In the genomic region with DNA sequence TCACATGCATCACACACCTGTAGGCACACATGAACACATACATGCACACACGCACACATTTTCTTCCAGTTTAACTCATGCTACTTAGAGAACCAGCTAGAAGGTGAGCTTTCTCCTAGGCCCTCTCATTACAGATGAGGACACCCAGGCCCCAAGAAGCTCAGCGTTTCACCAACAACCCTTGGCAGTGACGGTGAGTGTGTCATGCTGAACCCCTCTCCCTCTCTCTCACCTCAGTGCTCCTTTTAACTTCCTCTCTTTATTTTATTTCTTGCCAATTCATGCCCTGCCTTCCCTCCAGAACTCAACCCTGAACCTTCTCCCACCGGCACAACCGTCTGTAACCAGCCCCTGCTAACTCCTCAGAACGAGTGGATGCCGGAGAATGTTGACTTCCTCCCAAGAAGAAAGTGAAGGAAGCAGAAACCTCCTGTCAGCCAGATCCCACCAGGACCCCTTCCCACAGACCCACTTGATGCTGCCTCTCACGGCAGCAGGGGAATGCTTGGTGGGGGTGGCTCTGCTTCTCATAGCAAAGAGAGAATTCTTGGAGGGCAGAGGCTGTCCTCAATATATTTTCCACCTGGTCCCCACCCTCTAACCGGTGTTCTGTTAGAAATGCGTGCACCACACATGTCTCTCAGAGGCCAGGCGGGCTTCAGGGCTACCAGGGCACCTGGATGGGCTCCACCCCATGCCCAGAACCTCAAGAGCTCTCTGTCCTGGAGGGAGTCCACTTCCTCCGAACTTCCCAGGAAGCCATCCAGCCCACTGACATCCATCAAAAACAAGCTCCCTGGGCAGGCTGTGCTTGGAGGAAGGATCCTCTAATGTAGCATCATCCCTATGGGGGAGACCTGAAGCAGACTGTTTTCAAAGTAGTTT, we compare ENCODE assay signal across 19 cellular contexts.
DNase-seq lines count a peak whose midpoint lies in the region; ATAC-seq and TF ChIP-seq lines count a peak whose summit lies in the region.
"Had no signal": no experiment of that assay in that cellular context is flagged by ENCODE, and none has a peak within 500 bp of the region (broad histone marks: within the 10 kb centered on the region; RNA-seq: fewer than 3 reads in every experiment).

No MANE protein-coding gene starts in this region.

- no peak for DNase-seq in MCF 10A (ENCODE audit: unreplicated experiment)
- DNase-seq in breast epithelium (ENCODE audit: low spot score in 2 of 2) = no peak
- no peak for DNase-seq in HFFc6
- no peak for DNase-seq in gastrocnemius medialis
- DNase-seq in SIG-M5 treated with dmso at 0.1 percent for 504 hours (lab: John Stamatoyannopoulos, UW; ENCODE audit: unreplicated experiment) = no peak
- no peak for DNase-seq in HuH-7 (ENCODE audit: low spot score)
- DNase-seq in T1000 (lab: John Stamatoyannopoulos, UW) = no peak
- DNase-seq: activated CD8-positive, alpha-beta memory T cell treated with anti-CD3 and anti-CD28 coated beads for 24 hours; central memory CD4-positive, alpha-beta T cell; effector memory CD4-positive, alpha-beta T cell; MV-4-11; NCI-H2029 treated with DMSO at 0.1 percent for 48 hours; NCI-H510A treated with DMSO at 0.1 percent for 48 hours; occipital lobe; stimulated activated CD4-positive, alpha-beta T cell treated with anti-CD3 and anti-CD28 coated beads, Interleukin-1b, Interleukin-23, amount 100 ng/mL, for 48 hours; T-cell had no signal

- ATAC-seq in gastroesophageal sphincter = no peak
- ATAC-seq in gastrocnemius medialis = no peak
- ATAC-seq: T-cell had no signal

- in situ Hi-C loops in gastrocnemius medialis (cut with MboI; ENCODE audit: low sequenced_read_pairs in 4 of 4) = loop anchor here in 3 of 4 donors (5.0 to 25.0 kb wide), 6 partner anchors 73 to 400 kb away; partner anchors contain the start of gene IRF2BP2 (in 1 of the 3)

- TF ChIP-seq CTCF in MCF 10A (IDR thresholded peaks at IDR 0.05; ENCODE audit: unreplicated experiment) = no peak
- TF ChIP-seq CTCF in breast epithelium (IDR thresholded peaks at IDR 0.05) = no peak
- no peak for TF ChIP-seq CTCF in HFFc6 (IDR thresholded peaks at IDR 0.05)
- no peak for TF ChIP-seq CTCF in gastroesophageal sphincter (IDR thresholded peaks at IDR 0.05)
- no peak for TF ChIP-seq CTCF in gastrocnemius medialis (IDR thresholded peaks at IDR 0.05 in 4 of 5, conservative IDR thresholded peaks at IDR 0.05 in 1 of 5)

- H3K27me3 Mint-ChIP-seq in MCF 10A (ENCODE audit: insufficient read depth, unreplicated experiment) (no peaks in the 10 kb centered on the region), HFFc6 (ENCODE audit: insufficient read depth) (no peaks in the 10 kb centered on the region; the same call in 1 of the 2 replicates)
- H3K27me3 Mint-ChIP-seq: IgD-negative memory B cell, T-cell had no signal

- no peak overlapping the region for H3K4me3 Mint-ChIP-seq in MCF 10A (ENCODE audit: unreplicated experiment)
- H3K4me3 Mint-ChIP-seq in HFFc6 = no peak overlapping the region
- H3K4me3 Mint-ChIP-seq: IgD-negative memory B cell, T-cell had no signal

- 63 to 72% methylated on average over 4 to 6 of the region's 12 CpGs for WGBS in gastroesophageal sphincter (ENCODE audit: low coverage in 1 of 2), 2 donors

- H3K9me3 Mint-ChIP-seq in MCF 10A (ENCODE audit: unreplicated experiment) (no peaks in the 10 kb centered on the region), HFFc6 (no peaks in the 10 kb centered on the region)
- H3K9me3 Mint-ChIP-seq: IgD-negative memory B cell, T-cell had no signal

- intact Hi-C loops in MCF 10A (cut with micrococcal nuclease) = no loop called here
- intact Hi-C loops in breast epithelium (cut with DNase I; ENCODE audit: low total_unique reads) = loop anchor here (5.0 kb wide), 1 partner anchor 82 kb away; no protein-coding TSS in a partner anchor
- intact Hi-C loops in gastrocnemius medialis (cut with DNase I; ENCODE audit: low total_unique reads) = loop anchor here (5.0 kb wide), 2 partner anchors 82 to 272 kb away; no protein-coding TSS in a partner anchor

- H3K4me1 ChIP-seq in breast epithelium (peaks cover 7% of the 10 kb centered on the region in 2 donors), gastroesophageal sphincter (peaks cover 13 to 37% (median 20%) of the 10 kb centered on the region in 3 donors), gastrocnemius medialis (peaks cover 25 to 28% of the 10 kb centered on the region in 2 donors)

- H3K36me3 ChIP-seq in breast epithelium = no peaks in the 10 kb centered on the region
- no peaks in the 10 kb centered on the region for H3K36me3 ChIP-seq in gastroesophageal sphincter
- no peaks in the 10 kb centered on the region for H3K36me3 ChIP-seq in gastrocnemius medialis

- POLR2A ChIA-PET in MCF 10A (lab: Yijun Ruan, JAX) = interaction anchor here (0.8 to 1.4 kb wide), 5 partner anchors 13 to 383 kb away, joined by 3 to 6 read pairs (median 5); no protein-coding TSS in a partner anchor

- H3K27ac ChIP-seq in breast epithelium = peak overlapping the region in 1 of 2 donors; percentile 14
- peak overlapping the region in 3 of 4 donors; percentile 1 to 67 (median 46) for H3K27ac ChIP-seq in gastroesophageal sphincter
- H3K27ac ChIP-seq in gastrocnemius medialis = peak overlapping the region; percentile 13 to 60 (median 53)
- H3K27ac ChIP-seq: VCaP had no signal

- CTCF ChIA-PET in MCF 10A (lab: Yijun Ruan, JAX) = interaction anchor here (0.8 to 1.6 kb wide), 6 partner anchors 10 to 507 kb away, joined by 3 to 5 read pairs (median 4); no protein-coding TSS in a partner anchor

- no peaks in the 10 kb centered on the region for H3K9me3 ChIP-seq in breast epithelium
- no peaks in the 10 kb centered on the region for H3K9me3 ChIP-seq in gastroesophageal sphincter
- no peaks in the 10 kb centered on the region for H3K9me3 ChIP-seq in gastrocnemius medialis

- no peaks in the 10 kb centered on the region for H3K27me3 ChIP-seq in breast epithelium
- H3K27me3 ChIP-seq in gastroesophageal sphincter = no peaks in the 10 kb centered on the region
- no peaks in the 10 kb centered on the region for H3K27me3 ChIP-seq in gastrocnemius medialis

- peak overlapping the region; percentile 10 for H3K27ac Mint-ChIP-seq in MCF 10A (ENCODE audit: low read depth, unreplicated experiment)
- peak overlapping the region; percentile 10 for H3K27ac Mint-ChIP-seq in HFFc6
- H3K27ac Mint-ChIP-seq: IgD-negative memory B cell, T-cell had no signal

- TF ChIP-seq EP300 in gastroesophageal sphincter (IDR thresholded peaks at IDR 0.05) = no peak

- H3K4me1 Mint-ChIP-seq in MCF 10A (ENCODE audit: insufficient read depth, unreplicated experiment) (peaks cover 26% of the 10 kb centered on the region), HFFc6 (ENCODE audit: low read depth) (peaks cover 42% of the 10 kb centered on the region)

- H3K4me3 ChIP-seq in breast epithelium (no peak overlapping the region), gastroesophageal sphincter (no peak overlapping the region), gastrocnemius medialis (no peak overlapping the region)

- H3K36me3 Mint-ChIP-seq in MCF 10A (ENCODE audit: insufficient read depth, unreplicated experiment) = peaks cover 6% of the 10 kb centered on the region
- no peaks in the 10 kb centered on the region for H3K36me3 Mint-ChIP-seq in HFFc6 (ENCODE audit: low read depth)
- H3K36me3 Mint-ChIP-seq: IgD-negative memory B cell, T-cell had no signal

- BruUV-seq in MCF 10A (replicated peaks; lab: Mats Ljungman, UMichigan) = no TSS peak

- TF ChIP-seq POLR2A in breast epithelium (IDR thresholded peaks at IDR 0.05) (no peak), gastroesophageal sphincter (IDR thresholded peaks at IDR 0.05) (no peak), gastrocnemius medialis (IDR thresholded peaks at IDR 0.05) (no peak)
